9 cellular contexts compared by ENCODE assay signal in genomic region chr5:87116821-87117512, GRCh38.
DNase-seq lines count a peak whose midpoint lies in the region; ATAC-seq and TF ChIP-seq lines count a peak whose summit lies in the region.
"Had no signal": no experiment of that assay in that cellular context is flagged by ENCODE, and none has a peak within 500 bp of the region (broad histone marks: within the 10 kb centered on the region; RNA-seq: fewer than 3 reads in every experiment).

No MANE protein-coding gene starts in this region.

- peaks cover 6% of the 10 kb centered on the region for H3K36me3 Mint-ChIP-seq in activated CD4-positive, alpha-beta T cell treated with anti-CD3 and anti-CD28 coated beads, Interleukin-2, amount 10 ng/mL, durations not matched to agents 7 days and 5 days (ENCODE audit: low read depth)

- ATAC-seq in GM18508 (IDR thresholded peaks at IDR 0.05; ENCODE audit: insufficient read depth, unreplicated experiment): peak; percentile 80
- peak; percentile 78 for ATAC-seq in GM21367 (IDR thresholded peaks at IDR 0.05; ENCODE audit: unreplicated experiment)
- ATAC-seq in HG03175 (IDR thresholded peaks at IDR 0.05; ENCODE audit: unreplicated experiment): peak; percentile 83

- TF ChIP-seq CTCF in ovary (IDR thresholded peaks at IDR 0.05) (no peak), suprapubic skin (IDR thresholded peaks at IDR 0.05) (no peak)

- no peak for TF ChIP-seq EP300 in ovary (IDR thresholded peaks at IDR 0.05)
- no peak for TF ChIP-seq EP300 in suprapubic skin (IDR thresholded peaks at IDR 0.05)

- no peak overlapping the region for H3K4me3 Mint-ChIP-seq in activated CD4-positive, alpha-beta T cell treated with anti-CD3 and anti-CD28 coated beads, Interleukin-2, amount 10 ng/mL, durations not matched to agents 7 days and 5 days

- TF ChIP-seq POLR2A in ovary (IDR thresholded peaks at IDR 0.05) (no peak), suprapubic skin (IDR thresholded peaks at IDR 0.05) (no peak)

- no peak overlapping the region for H3K4me3 ChIP-seq in ovary
- H3K4me3 ChIP-seq in suprapubic skin: no peak overlapping the region
- H3K4me3 ChIP-seq: thyroid gland had no signal

- H3K27ac Mint-ChIP-seq in activated CD4-positive, alpha-beta T cell treated with anti-CD3 and anti-CD28 coated beads, Interleukin-2, amount 10 ng/mL, durations not matched to agents 7 days and 5 days: no peak overlapping the region

- H3K36me3 ChIP-seq in ovary (no peaks in the 10 kb centered on the region), suprapubic skin (no peaks in the 10 kb centered on the region)
- H3K36me3 ChIP-seq: thyroid gland had no signal

- no peaks in the 10 kb centered on the region for H3K9me3 ChIP-seq in ovary
- H3K9me3 ChIP-seq in suprapubic skin: no peaks in the 10 kb centered on the region
- H3K9me3 ChIP-seq: thyroid gland had no signal

- H3K4me1 ChIP-seq in ovary (ENCODE audit: insufficient read depth) (no peaks in the 10 kb centered on the region), suprapubic skin (peaks cover 17% of the 10 kb centered on the region)

- CTCF ChIA-PET in activated CD4-positive, alpha-beta T cell treated with anti-CD3 and anti-CD28 coated beads, Interleukin-2, amount 10 ng/mL, durations not matched to agents 7 days and 5 days (lab: Charles Lee): interaction anchor here (0.6 to 2.2 kb wide), 9 partner anchors 9 to 38 kb away, joined by 3 to 9 read pairs (median 4); no protein-coding TSS in a partner anchor

- intact Hi-C loops in ovary (cut with DNase I): no loop called here
- intact Hi-C loops in posterior cingulate gyrus (cut with DNase I): no loop called here

- peaks cover 49% of the 10 kb centered on the region for H3K4me1 Mint-ChIP-seq in activated CD4-positive, alpha-beta T cell treated with anti-CD3 and anti-CD28 coated beads, Interleukin-2, amount 10 ng/mL, durations not matched to agents 7 days and 5 days

- H3K27me3 Mint-ChIP-seq in activated CD4-positive, alpha-beta T cell treated with anti-CD3 and anti-CD28 coated beads, Interleukin-2, amount 10 ng/mL, durations not matched to agents 7 days and 5 days: no peaks in the 10 kb centered on the region

- WGBS in ovary, 3 donors: 39 to 71% (median 57%) methylated on average over 2 of the region's 2 CpGs
- 88% methylated on average over 2 of the region's 2 CpGs for WGBS in suprapubic skin

- peaks cover 7% of the 10 kb centered on the region for H3K9me3 Mint-ChIP-seq in activated CD4-positive, alpha-beta T cell treated with anti-CD3 and anti-CD28 coated beads, Interleukin-2, amount 10 ng/mL, durations not matched to agents 7 days and 5 days

- POLR2A ChIA-PET in activated CD4-positive, alpha-beta T cell treated with anti-CD3 and anti-CD28 coated beads, Interleukin-2, amount 10 ng/mL, durations not matched to agents 7 days and 5 days (lab: Charles Lee): interaction anchor here (0.6 kb wide), 1 partner anchor 10 kb away, joined by 3 read pairs; no protein-coding TSS in a partner anchor

- DNase-seq in amniotic epithelial cell (ENCODE audit: low read depth): peak; percentile 8
- DNase-seq in ovary: no peak
- no peak for DNase-seq in posterior cingulate gyrus
- no peak for DNase-seq in activated CD4-positive, alpha-beta T cell treated with anti-CD3 and anti-CD28 coated beads, Interleukin-2, amount 10 ng/mL, durations not matched to agents 7 days and 5 days
- DNase-seq in suprapubic skin (ENCODE audit: low spot score in 2 of 2): no peak
- DNase-seq: thyroid gland had no signal

- no peaks in the 10 kb centered on the region for H3K27me3 ChIP-seq in ovary
- no peaks in the 10 kb centered on the region for H3K27me3 ChIP-seq in suprapubic skin
- H3K27me3 ChIP-seq: thyroid gland had no signal

- H3K27ac ChIP-seq in ovary: no peak overlapping the region
- no peak overlapping the region for H3K27ac ChIP-seq in suprapubic skin
- H3K27ac ChIP-seq: thyroid gland had no signal
